Comparison of ENCODE assay signal across 25 cellular contexts in the genomic region with DNA sequence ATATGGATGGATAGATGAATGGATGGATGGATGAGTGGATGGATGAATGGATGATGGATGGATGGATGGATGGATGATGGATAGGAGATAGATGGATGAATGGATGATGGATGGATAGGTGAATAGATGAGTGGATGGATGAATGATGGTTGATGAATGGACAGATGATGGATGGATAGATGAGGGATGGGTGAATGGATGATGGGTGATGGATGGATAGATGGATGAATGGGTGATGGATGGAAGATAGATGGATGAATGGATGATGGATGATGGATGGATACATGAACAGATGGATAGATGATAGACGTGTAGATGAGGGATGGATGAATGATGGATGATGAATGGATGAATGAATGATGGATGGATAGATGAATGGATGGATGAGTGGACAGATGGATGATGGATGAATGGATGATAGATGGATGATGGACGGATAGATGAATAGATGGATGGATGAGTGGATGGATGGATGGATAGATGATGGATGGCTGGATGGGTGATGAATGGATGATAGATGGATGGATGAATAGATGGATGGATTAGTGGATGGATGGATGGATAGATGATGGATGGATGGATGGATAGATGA. TPM values are rescaled to one million over a fixed set of nuclear protein-coding genes. Genes with fewer than 3 reads are reported as not detected.
"Had no signal": no experiment of that assay in that cellular context is flagged by ENCODE, and none has a peak within 500 bp of the region (broad histone marks: within the 10 kb centered on the region; RNA-seq: fewer than 3 reads in every experiment).

No MANE protein-coding gene starts in this region.

- ATAC-seq: T-cell had no signal

- H3K27me3 ChIP-seq: MG63, SJSA1 had no signal

- H3K4me3 ChIP-seq: MG63, SJSA1, SK-N-MC had no signal

- H3K36me3 ChIP-seq: MG63, SJSA1 had no signal

- DNase-seq: Karpas-422, KG1, MG63, NCI-H1092, NCI-H1105 treated with DMSO at 0.1 percent for 48 hours, NCI-H1417 treated with DMSO at 0.1 percent for 48 hours, NCI-H146, NCI-H1694 treated with DMSO at 0.1 percent for 48 hours, NCI-H1930, NCI-H2081, NCI-H2107, NCI-H226, NCI-H446, NCI-H510A, NCI-H524 treated with DMSO at 0.1 percent for 48 hours, NCI-H774, Right ventricle myocardium superior, RPMI8226, SIG-M5, SW 1271, T-cell had no signal

- FAIRE-seq: RCC 7860 had no signal

- H3K27ac ChIP-seq: SJSA1, SK-N-MC had no signal

RNA-seq across cellular contexts. Expression of a gene that starts 53.8 kb away (rescaled TPM):
- total RNA-seq: HT-29 had no signal
